In genomic region chrX:24259544-24260240, GRCh38 we compare ENCODE assay signal across 8 cellular contexts. TPM values are rescaled to one million over a fixed set of nuclear protein-coding genes. Genes with fewer than 3 reads are reported as not detected.
DNase-seq lines count a peak whose midpoint lies in the region; ATAC-seq and TF ChIP-seq lines count a peak whose summit lies in the region.
"Had no signal": no experiment of that assay in that cellular context is flagged by ENCODE, and none has a peak within 500 bp of the region (broad histone marks: within the 10 kb centered on the region; RNA-seq: fewer than 3 reads in every experiment).

No MANE protein-coding gene starts in this region.

- H3K27ac ChIP-seq in DOHH2 (ENCODE audit: low read depth, low read length) (no peak overlapping the region), ascending aorta (no peak overlapping the region), upper lobe of left lung (no peak overlapping the region)

- DNase-seq in HAP-1 (ENCODE audit: low spot score in 2 of 2) (peak; percentile 63 to 65), NCI-H226 (peak; percentile 21), ascending aorta (ENCODE audit: low spot score in 2 of 2) (peak in 1 of 2 donors; percentile 66), inferior parietal cortex (ENCODE audit: extremely low spot score) (peak; percentile 34), upper lobe of left lung (peak in 1 of 2 donors; percentile 30)
- DNase-seq in activated T-cell treated with anti-CD3 and anti-CD28 coated beads, Interleukin-2, amount 50 U/mL, for 1 hour: no peak

- TF ChIP-seq EP300 in upper lobe of left lung (IDR thresholded peaks at IDR 0.05): no peak

- no peak overlapping the region for H3K4me2 ChIP-seq in DOHH2 (ENCODE audit: low read length)

- TF ChIP-seq CTCF in DOHH2 (IDR thresholded peaks at IDR 0.05; ENCODE audit: low read depth, low read length, poor library complexity, severe bottlenecking) (peak; percentile 47), ascending aorta (IDR thresholded peaks at IDR 0.05) (peak; percentile 24 to 51 (median 41)), upper lobe of left lung (IDR thresholded peaks at IDR 0.05) (peak in 4 of 6 experiments; percentile 14 to 37 (median 32))

- H3K9me2 ChIP-seq in DOHH2 (replicated peaks; ENCODE audit: control insufficient read depth, low read length): no peaks in the 10 kb centered on the region

- H4K20me1 ChIP-seq in DOHH2 (ENCODE audit: control insufficient read depth, insufficient read depth, low read depth, low read length): no peaks in the 10 kb centered on the region

- peak in 1 of 2 donors; percentile 71 for ATAC-seq in upper lobe of left lung (ENCODE audit: low FRiP score in 2 of 2)

- H3K27me3 ChIP-seq in DOHH2 (ENCODE audit: control insufficient read depth, low read length) (no peaks in the 10 kb centered on the region), HAP-1 (ENCODE audit: low read depth) (no peaks in the 10 kb centered on the region), ascending aorta (no peaks in the 10 kb centered on the region), upper lobe of left lung (no peaks in the 10 kb centered on the region)

- H3K79me2 ChIP-seq in DOHH2 (ENCODE audit: control insufficient read depth, low read length): no peaks in the 10 kb centered on the region

- intact Hi-C loops in ascending aorta (cut with DNase I): no loop called here

- no peaks in the 10 kb centered on the region for H3F3A ChIP-seq in DOHH2 (ENCODE audit: control insufficient read depth, insufficient read depth)

- in situ Hi-C loops in HAP-1 (cut with MboI; ENCODE audit: low sequenced_read_pairs): loop anchor here (10.0 kb wide), 1 partner anchor 245 kb away; no protein-coding TSS in a partner anchor

- H3K9me3 ChIP-seq in DOHH2 (ENCODE audit: control insufficient read depth, insufficient read depth, low read length): no peaks in the 10 kb centered on the region
- H3K9me3 ChIP-seq in HAP-1: no peaks in the 10 kb centered on the region
- no peaks in the 10 kb centered on the region for H3K9me3 ChIP-seq in ascending aorta
- H3K9me3 ChIP-seq in upper lobe of left lung: no peaks in the 10 kb centered on the region

- H3K4me1 ChIP-seq in DOHH2 (ENCODE audit: control insufficient read depth, low read length) (peaks cover 11% of the 10 kb centered on the region), HAP-1 (no peaks in the 10 kb centered on the region), ascending aorta (no peaks in the 10 kb centered on the region), upper lobe of left lung (no peaks in the 10 kb centered on the region)

- 67 to 72% methylated on average over 6 to 9 of the region's 9 CpGs for WGBS in upper lobe of left lung, 2 donors

- H3K36me3 ChIP-seq in DOHH2 (ENCODE audit: control insufficient read depth, low read length) (no peaks in the 10 kb centered on the region), HAP-1 (replicated peaks) (no peaks in the 10 kb centered on the region), ascending aorta (no peaks in the 10 kb centered on the region), upper lobe of left lung (no peaks in the 10 kb centered on the region)

- H3K4me3 ChIP-seq in DOHH2 (ENCODE audit: low read length) (no peak overlapping the region), HAP-1 (no peak overlapping the region), ascending aorta (no peak overlapping the region), upper lobe of left lung (no peak overlapping the region)

- no peak for TF ChIP-seq POLR2A in upper lobe of left lung (IDR thresholded peaks at IDR 0.05)

RNA-seq across cellular contexts. Expression of gene SUPT20HL2, which starts 54.2 kb away (rescaled TPM):
- total RNA-seq in ascending aorta (3.2 TPM), upper lobe of left lung (not detected)
- total RNA-seq: activated CD8-positive, alpha-beta memory T cell treated with anti-CD3 and anti-CD28 coated beads for 36 hours had no signal
